ENCODE assay signal across 22 cellular contexts in genomic region chr11:863389-864117, GRCh38. TPM values are rescaled to one million over a fixed set of nuclear protein-coding genes. Genes with fewer than 3 reads are reported as not detected.
DNase-seq lines count a peak whose midpoint lies in the region; ATAC-seq and TF ChIP-seq lines count a peak whose summit lies in the region.
"Had no signal": no experiment of that assay in that cellular context is flagged by ENCODE, and none has a peak within 500 bp of the region (broad histone marks: within the 10 kb centered on the region; RNA-seq: fewer than 3 reads in every experiment).

No MANE protein-coding gene starts in this region.

- H3K36me3 ChIP-seq in cardiac muscle cell, result peaks cover 3% of the 10 kb centered on the region
- H3K36me3 ChIP-seq in iPS-18a (ENCODE audit: control insufficient read depth, low read depth, low read length), result no peaks in the 10 kb centered on the region

- peaks cover 25% of the 10 kb centered on the region for H3K36me3 Mint-ChIP-seq in stimulated activated effector memory CD8-positive, alpha-beta T cell treated with anti-CD3 and anti-CD28 coated beads, Interleukin-12 subunit alpha, Interleukin-12 subunit beta, amount 100 ng/mL, for 72 hours

- no peaks in the 10 kb centered on the region for H3K9me3 ChIP-seq in cardiac muscle cell (ENCODE audit: low read depth)
- no peaks in the 10 kb centered on the region for H3K9me3 ChIP-seq in iPS-18a (ENCODE audit: control insufficient read depth, low read depth, low read length)
- H3K9me3 ChIP-seq: neutrophil, spleen had no signal

- peak overlapping the region; percentile 39 for H3K27ac ChIP-seq in cardiac muscle cell
- H3K27ac ChIP-seq in iPS-18a (ENCODE audit: low read length), result no peak overlapping the region
- H3K27ac ChIP-seq: epithelial cell of prostate, foreskin keratinocyte, neutrophil had no signal

- H3K9me3 Mint-ChIP-seq in stimulated activated effector memory CD8-positive, alpha-beta T cell treated with anti-CD3 and anti-CD28 coated beads, Interleukin-12 subunit alpha, Interleukin-12 subunit beta, amount 100 ng/mL, for 72 hours, result no peaks in the 10 kb centered on the region

- H3K27me3 ChIP-seq in cardiac muscle cell, result no peaks in the 10 kb centered on the region
- H3K27me3 ChIP-seq in iPS-18a (ENCODE audit: control insufficient read depth, insufficient read depth, low read length), result peaks cover 5% of the 10 kb centered on the region
- H3K27me3 ChIP-seq: foreskin keratinocyte, neutrophil, spleen had no signal

- H3K4me1 Mint-ChIP-seq in stimulated activated effector memory CD8-positive, alpha-beta T cell treated with anti-CD3 and anti-CD28 coated beads, Interleukin-12 subunit alpha, Interleukin-12 subunit beta, amount 100 ng/mL, for 72 hours, result no peaks in the 10 kb centered on the region
- H3K4me1 Mint-ChIP-seq: B cell, T-helper 17 cell had no signal

- no peak for TF ChIP-seq CTCF in cardiac muscle cell (IDR thresholded peaks at IDR 0.05; ENCODE audit: low read depth, low read length)

- peak overlapping the region; percentile 78 for H3K27ac Mint-ChIP-seq in stimulated activated effector memory CD8-positive, alpha-beta T cell treated with anti-CD3 and anti-CD28 coated beads, Interleukin-12 subunit alpha, Interleukin-12 subunit beta, amount 100 ng/mL, for 72 hours
- H3K27ac Mint-ChIP-seq: B cell, T-helper 17 cell had no signal

- no peak for DNase-seq in cardiac muscle cell (ENCODE audit: low read depth in 1 of 2, low spot score in 1 of 2)
- DNase-seq in Right ventricle myocardium superior, result no peak
- DNase-seq in stimulated activated effector memory CD8-positive, alpha-beta T cell treated with anti-CD3 and anti-CD28 coated beads, Interleukin-12 subunit alpha, Interleukin-12 subunit beta, amount 100 ng/mL, for 72 hours (ENCODE audit: low spot score in 2 of 2), result no peak
- DNase-seq in HT-29 (ENCODE audit: low spot score), result no peak
- DNase-seq: 8988T; activated gamma-delta T cell treated with Interleukin-2 at 50 U/mL for 16 hours; COR-L47; dorsolateral prefrontal cortex; foreskin keratinocyte; left cardiac atrium; NCI-H1417 treated with DMSO at 0.1 percent for 48 hours; NCI-H2171; NCI-H526; SIG-M5; spleen; stimulated activated CD4-positive, alpha-beta T cell treated with anti-CD3 and anti-CD28 coated beads, Interleukin-4, amount 100 ng/mL, for 4 hours; T-helper 17 cell had no signal

- peak overlapping the region; percentile 28 for H3K9ac ChIP-seq in iPS-18a (ENCODE audit: low read length)

- H3K4me1 ChIP-seq in cardiac muscle cell (ENCODE audit: low read depth) (peaks cover 6% of the 10 kb centered on the region), iPS-18a (ENCODE audit: control insufficient read depth, low read depth, low read length) (peaks cover 21% of the 10 kb centered on the region)
- H3K4me1 ChIP-seq: foreskin keratinocyte had no signal

- intact Hi-C loops in Right ventricle myocardium superior (cut with DNase I), result no loop called here

- ATAC-seq in Right ventricle myocardium superior (ENCODE audit: poor library complexity) (no peak), HG02885 (IDR thresholded peaks at IDR 0.05; ENCODE audit: poor library complexity, unreplicated experiment) (no peak)
- ATAC-seq in stimulated activated effector memory CD8-positive, alpha-beta T cell treated with anti-CD3 and anti-CD28 coated beads, Interleukin-12 subunit alpha, Interleukin-12 subunit beta, amount 100 ng/mL, for 72 hours, result peak; percentile 2
- ATAC-seq: foreskin keratinocyte, left cardiac atrium, T-helper 17 cell had no signal

- H3K4me3 ChIP-seq in cardiac muscle cell, result no peak overlapping the region
- peak overlapping the region; percentile 33 for H3K4me3 ChIP-seq in iPS-18a (ENCODE audit: low read length)
- H3K4me3 ChIP-seq: spleen had no signal

- H3K4me3 Mint-ChIP-seq in stimulated activated effector memory CD8-positive, alpha-beta T cell treated with anti-CD3 and anti-CD28 coated beads, Interleukin-12 subunit alpha, Interleukin-12 subunit beta, amount 100 ng/mL, for 72 hours, result no peak overlapping the region
- H3K4me3 Mint-ChIP-seq: B cell, T-helper 17 cell had no signal

RNA-seq across cellular contexts. Expression of gene TSPAN4, which starts 20.9 kb away (rescaled TPM):
- total RNA-seq in cardiac muscle cell, result 85.3 and 140 TPM in 2 replicates
- polyA plus RNA-seq in cardiac muscle cell, result 79.1 and 125 TPM in 2 replicates
- 40.5 TPM for total RNA-seq in Right ventricle myocardium superior
- total RNA-seq in HT-29 (2014; rRNA removed; shearing (Covaris generic)), result 29.2 and 39.6 TPM in 2 replicates

RNA-seq across cellular contexts. Expression of gene POLR2L, which starts 21.2 kb away (rescaled TPM):
- total RNA-seq in cardiac muscle cell, result 67.3 and 152 TPM in 2 replicates
- 317 and 482 TPM in 2 replicates for polyA plus RNA-seq in cardiac muscle cell
- total RNA-seq in Right ventricle myocardium superior, result 267 TPM
- 1,254 and 1,310 TPM in 2 replicates for total RNA-seq in HT-29 (2014; rRNA removed; shearing (Covaris generic))

RNA-seq across cellular contexts. Expression of gene CD151, which starts 30.8 kb away (rescaled TPM):
- total RNA-seq in cardiac muscle cell (146 and 177 TPM in 2 replicates), Right ventricle myocardium superior (405 TPM)
- 210 and 290 TPM in 2 replicates for polyA plus RNA-seq in cardiac muscle cell
- 916 and 940 TPM in 2 replicates for total RNA-seq in HT-29 (2014; rRNA removed; shearing (Covaris generic))

RNA-seq across cellular contexts. Expression of gene CRACR2B, which starts 35.8 kb away (rescaled TPM):
- 43.9 and 91.0 TPM in 2 replicates for total RNA-seq in cardiac muscle cell
- polyA plus RNA-seq in cardiac muscle cell, result 84.5 and 113 TPM in 2 replicates
- total RNA-seq in Right ventricle myocardium superior, result 18.9 TPM
- 204 and 225 TPM in 2 replicates for total RNA-seq in HT-29 (2014; rRNA removed; shearing (Covaris generic))

RNA-seq across cellular contexts. Expression of gene PNPLA2, which starts 44.8 kb away (rescaled TPM):
- total RNA-seq in cardiac muscle cell (59.9 and 99.9 TPM in 2 replicates), Right ventricle myocardium superior (346 TPM)
- polyA plus RNA-seq in cardiac muscle cell, result 81.6 and 91.1 TPM in 2 replicates
- 174 and 202 TPM in 2 replicates for total RNA-seq in HT-29 (2014; rRNA removed; shearing (Covaris generic))
